In the genomic region with DNA sequence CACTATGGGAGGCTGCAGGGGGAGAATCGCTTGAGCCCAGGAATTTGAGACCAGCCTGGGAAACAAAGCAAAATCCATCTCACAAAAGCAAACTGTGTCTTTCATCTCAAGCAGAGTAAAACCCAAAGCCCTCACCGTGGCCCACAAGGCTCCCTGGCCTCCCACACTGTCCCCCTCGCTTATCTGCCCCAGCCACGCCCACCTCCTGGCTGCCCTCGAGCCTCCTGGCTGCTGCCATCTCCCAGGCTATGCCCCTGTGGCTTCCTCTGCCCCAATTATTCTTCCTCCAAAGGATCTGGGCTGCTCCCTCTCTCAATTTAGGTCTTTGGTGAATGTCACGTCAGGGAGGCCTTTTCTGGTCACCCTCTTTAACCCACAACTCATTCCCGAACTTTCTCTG, we compare ENCODE assay signal across 1 cellular context.
TF ChIP-seq lines count a peak whose summit lies in the region.

No MANE protein-coding gene starts in this region.

TF ChIP-seq in IMR-90, 13 proteins besides CTCF, POLR2A, EP300 and RAD21:
- no peak for TF ChIP-seq MAZ (IDR thresholded peaks at IDR 0.05; ENCODE audit: borderline replicate concordance, low read depth, low read length)
- TF ChIP-seq RCOR1 (IDR thresholded peaks at IDR 0.05; ENCODE audit: insufficient replicate concordance, low read length) = no peak
- no peak for TF ChIP-seq MXI1 (IDR thresholded peaks at IDR 0.05; ENCODE audit: borderline replicate concordance, low read depth, low read length)
